8 cellular contexts compared by ENCODE assay signal in the genomic region with DNA sequence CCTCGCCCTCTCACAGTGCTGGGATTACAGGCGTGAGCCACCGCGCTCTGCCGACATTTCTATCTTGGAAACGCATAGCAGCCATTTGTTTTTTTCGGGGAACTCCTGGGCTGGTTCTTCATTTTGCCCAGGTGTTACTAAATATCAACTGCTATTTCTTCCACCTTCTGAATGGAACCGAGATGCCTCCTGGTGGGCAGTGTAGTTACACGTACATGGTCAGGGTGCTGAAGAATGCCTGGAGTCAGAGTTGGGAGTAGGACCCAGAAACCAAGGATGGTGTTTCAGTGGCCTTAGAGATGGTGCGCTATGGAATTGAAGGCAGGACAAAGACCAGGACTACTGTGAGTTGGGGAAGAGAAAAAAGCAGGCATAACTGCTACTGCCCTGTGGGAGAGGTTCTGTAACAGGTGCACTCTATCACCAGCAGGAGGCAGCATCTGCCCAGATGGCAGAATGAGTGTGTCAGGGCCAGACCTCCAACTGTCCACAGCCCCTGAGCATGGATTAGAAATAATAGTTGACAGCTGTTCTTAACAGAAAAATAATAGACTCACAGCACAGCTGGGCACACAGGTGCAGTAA.
A peak's percentile ranks its signal among the peaks of the same experiment; 100 is the strongest.
DNase-seq lines count a peak whose midpoint lies in the region; ATAC-seq and TF ChIP-seq lines count a peak whose summit lies in the region.

No MANE protein-coding gene starts in this region.

- TF ChIP-seq RAD21 in Ishikawa (IDR thresholded peaks at IDR 0.05; ENCODE audit: low read depth), result peak; percentile 58

- no peak for TF ChIP-seq EP300 in Ishikawa (IDR thresholded peaks at IDR 0.05; ENCODE audit: borderline replicate concordance)

- no peak for ATAC-seq in HG03565 (IDR thresholded peaks at IDR 0.05; ENCODE audit: unreplicated experiment)

- peak; percentile 8 for DNase-seq in GM19238 (ENCODE audit: insufficient read length, low spot score)
- DNase-seq in activated CD4-positive, alpha-beta T cell treated with anti-CD3 and anti-CD28 coated beads, Interleukin-2, amount 50 U/mL, for 48 hours, result peak; percentile 28 to 38
- DNase-seq in fibroblast of villous mesenchyme (ENCODE audit: low read depth), result no peak
- peak; percentile 0 to 21 (median 4) for DNase-seq in stimulated activated CD4-positive, alpha-beta T cell treated with anti-CD3 and anti-CD28 coated beads, TNF-alpha, amount 100 ng/mL, for 24 hours (ENCODE audit: low read depth in 3 of 3)
- no peak for DNase-seq in HCEC 1CT

- H3K27ac ChIP-seq in C4-2B, result no peak overlapping the region

- TF ChIP-seq CTCF in C4-2B (conservative IDR thresholded peaks at IDR 0.05) (peak; percentile 76), fibroblast of villous mesenchyme (IDR thresholded peaks at IDR 0.05; ENCODE audit: insufficient read depth, low read depth, low read length) (peak; percentile 22)

- no peak overlapping the region for H3K4me3 ChIP-seq in fibroblast of villous mesenchyme (ENCODE audit: low read depth, low read length)

TF ChIP-seq in Ishikawa, 13 proteins besides CTCF, POLR2A, EP300 and RAD21:
- no peak for TF ChIP-seq NFIC (IDR thresholded peaks at IDR 0.05)
- TF ChIP-seq YY1 (IDR thresholded peaks at IDR 0.05; ENCODE audit: low read depth), result no peak
- no peak for TF ChIP-seq CEBPB (IDR thresholded peaks at IDR 0.05)
- no peak for TF ChIP-seq CREB1 (IDR thresholded peaks at IDR 0.05; ENCODE audit: low read depth)
- no peak for TF ChIP-seq FOXM1 (IDR thresholded peaks at IDR 0.05; ENCODE audit: borderline replicate concordance, low read depth)
- no peak for TF ChIP-seq ZBTB7A (IDR thresholded peaks at IDR 0.05; ENCODE audit: low read depth)
- TF ChIP-seq MAX (IDR thresholded peaks at IDR 0.05), result no peak
- no peak for TF ChIP-seq TEAD4 (IDR thresholded peaks at IDR 0.05)
- TF ChIP-seq USF1 (IDR thresholded peaks at IDR 0.05), result no peak
- no peak for TF ChIP-seq EGR1 (IDR thresholded peaks at IDR 0.05)
- TF ChIP-seq, protein P1, sequence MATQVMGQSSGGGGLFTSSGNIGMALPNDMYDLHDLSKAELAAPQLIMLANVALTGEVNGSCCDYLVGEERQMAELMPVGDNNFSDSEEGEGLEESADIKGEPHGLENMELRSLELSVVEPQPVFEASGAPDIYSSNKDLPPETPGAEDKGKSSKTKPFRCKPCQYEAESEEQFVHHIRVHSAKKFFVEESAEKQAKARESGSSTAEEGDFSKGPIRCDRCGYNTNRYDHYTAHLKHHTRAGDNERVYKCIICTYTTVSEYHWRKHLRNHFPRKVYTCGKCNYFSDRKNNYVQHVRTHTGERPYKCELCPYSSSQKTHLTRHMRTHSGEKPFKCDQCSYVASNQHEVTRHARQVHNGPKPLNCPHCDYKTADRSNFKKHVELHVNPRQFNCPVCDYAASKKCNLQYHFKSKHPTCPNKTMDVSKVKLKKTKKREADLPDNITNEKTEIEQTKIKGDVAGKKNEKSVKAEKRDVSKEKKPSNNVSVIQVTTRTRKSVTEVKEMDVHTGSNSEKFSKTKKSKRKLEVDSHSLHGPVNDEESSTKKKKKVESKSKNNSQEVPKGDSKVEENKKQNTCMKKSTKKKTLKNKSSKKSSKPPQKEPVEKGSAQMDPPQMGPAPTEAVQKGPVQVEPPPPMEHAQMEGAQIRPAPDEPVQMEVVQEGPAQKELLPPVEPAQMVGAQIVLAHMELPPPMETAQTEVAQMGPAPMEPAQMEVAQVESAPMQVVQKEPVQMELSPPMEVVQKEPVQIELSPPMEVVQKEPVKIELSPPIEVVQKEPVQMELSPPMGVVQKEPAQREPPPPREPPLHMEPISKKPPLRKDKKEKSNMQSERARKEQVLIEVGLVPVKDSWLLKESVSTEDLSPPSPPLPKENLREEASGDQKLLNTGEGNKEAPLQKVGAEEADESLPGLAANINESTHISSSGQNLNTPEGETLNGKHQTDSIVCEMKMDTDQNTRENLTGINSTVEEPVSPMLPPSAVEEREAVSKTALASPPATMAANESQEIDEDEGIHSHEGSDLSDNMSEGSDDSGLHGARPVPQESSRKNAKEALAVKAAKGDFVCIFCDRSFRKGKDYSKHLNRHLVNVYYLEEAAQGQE (IDR thresholded peaks at IDR 0.05; ENCODE audit: low read depth), result no peak
- TF ChIP-seq TCF12 (IDR thresholded peaks at IDR 0.05; ENCODE audit: low read depth), result no peak
- TF ChIP-seq TAF1 (IDR thresholded peaks at IDR 0.05; ENCODE audit: low read depth), result no peak

Comparison
In these comparisons a context has a peak if more than half of its experiments do, and no peak if none do; other contexts are left out.
1. DNase-seq: peak in GM19238 (single experiment), activated CD4-positive, alpha-beta T cell treated with anti-CD3 and anti-CD28 coated beads, Interleukin-2, amount 50 U/mL, for 48 hours (2 of 2) and stimulated activated CD4-positive, alpha-beta T cell treated with anti-CD3 and anti-CD28 coated beads, TNF-alpha, amount 100 ng/mL, for 24 hours (3 of 3); none in fibroblast of villous mesenchyme (single experiment) and HCEC 1CT (single experiment).